In the genomic region with DNA sequence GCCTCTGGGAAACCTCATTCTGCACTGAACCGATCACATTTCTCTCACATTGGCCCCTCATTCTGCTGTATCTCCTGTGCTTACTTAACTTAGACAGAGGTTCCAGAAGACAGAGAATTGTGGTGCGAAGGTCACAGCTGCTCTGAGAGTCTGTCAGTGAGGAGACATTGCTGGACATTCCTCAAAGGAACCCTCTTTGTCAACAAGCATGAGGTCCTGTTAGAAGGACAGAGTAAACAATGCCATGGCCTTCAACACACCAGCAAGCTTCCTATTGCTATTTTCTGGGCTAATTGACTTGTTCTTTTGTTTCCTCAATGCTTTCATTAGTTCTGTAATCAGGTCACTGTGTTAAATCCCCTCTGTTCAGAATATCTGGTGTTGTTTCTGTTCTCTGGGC, we compare ENCODE assay signal across 19 cellular contexts.
DNase-seq lines count a peak whose midpoint lies in the region; ATAC-seq and TF ChIP-seq lines count a peak whose summit lies in the region.
"Had no signal": no experiment of that assay in that cellular context is flagged by ENCODE, and none has a peak within 500 bp of the region (broad histone marks: within the 10 kb centered on the region; RNA-seq: fewer than 3 reads in every experiment).

No MANE protein-coding gene starts in this region.

- H3K27ac ChIP-seq in GM23338 (ENCODE audit: low read depth) (no peak overlapping the region), H9 (ENCODE audit: insufficient read length, low read depth, low read length) (no peak overlapping the region), neuronal stem cell (replicated peaks; ENCODE audit: low read length) (no peak overlapping the region), A673 (ENCODE audit: low read depth, low read length, poor library complexity, severe bottlenecking) (no peak overlapping the region)
- H3K27ac ChIP-seq: BLaER1, C4-2B had no signal

- TF ChIP-seq CTCF in GM23338 (conservative IDR thresholded peaks at IDR 0.05; ENCODE audit: low read depth in 2 of 2), result no peak
- TF ChIP-seq CTCF in H9 (conservative IDR thresholded peaks at IDR 0.05), result no peak
- TF ChIP-seq CTCF in nephron progenitor cell (IDR thresholded peaks at IDR 0.05), result no peak
- no peak for TF ChIP-seq CTCF in A673 (conservative IDR thresholded peaks at IDR 0.05; ENCODE audit: low read depth, low read length)
- no peak for TF ChIP-seq CTCF in GM13977 (IDR thresholded peaks at IDR 0.05; ENCODE audit: extremely low read depth, insufficient read depth, missing control alignments)

- H3K18ac ChIP-seq in H9 (ENCODE audit: insufficient read length, low read depth, low read length) (no peak overlapping the region), neuronal stem cell (ENCODE audit: low read length) (no peak overlapping the region)

- no peaks in the 10 kb centered on the region for H3K36me3 Mint-ChIP-seq in GM23338 (ENCODE audit: low read depth)
- no peaks in the 10 kb centered on the region for H3K36me3 Mint-ChIP-seq in H9 (ENCODE audit: insufficient read depth in 1 of 3, low read depth in 3 of 3)
- H3K36me3 Mint-ChIP-seq in nephron progenitor cell (ENCODE audit: low read depth), result no peaks in the 10 kb centered on the region
- H3K36me3 Mint-ChIP-seq: CD4-positive, CD25-positive, alpha-beta regulatory T cell; CD8-positive, alpha-beta T cell had no signal

- no TSS peak for BruUV-seq in A673 (replicated peaks; lab: Mats Ljungman, UMichigan)

- no peaks in the 10 kb centered on the region for H3K9me2 ChIP-seq in GM23338 (ENCODE audit: insufficient read depth)

- H2AFZ ChIP-seq in GM23338 (0 out of 2 replicates have a peak overlapping the region, but pooled peaks have one; percentile 38), H9 (ENCODE audit: low read length) (no peak overlapping the region), neuronal stem cell (ENCODE audit: low read length) (no peak overlapping the region)

- no peak overlapping the region for H2BK20ac ChIP-seq in H9 (ENCODE audit: low read depth, low read length, poor library complexity, severe bottlenecking)

- H3K9me3 ChIP-seq in H9 (ENCODE audit: control insufficient read depth, low read depth, low read length) (no peaks in the 10 kb centered on the region), neuronal stem cell (replicated peaks in 1 of 2; ENCODE audit: control insufficient read depth in 2 of 2, insufficient read depth in 1 of 2, low read depth in 1 of 2, low read length in 2 of 2) (no peaks in the 10 kb centered on the region), A673 (ENCODE audit: low read depth, low read length, poor library complexity, severe bottlenecking) (no peaks in the 10 kb centered on the region)
- H3K9me3 ChIP-seq: BLaER1, Caco-2 had no signal

- H3K4me3 Mint-ChIP-seq in GM23338, result no peak overlapping the region
- no peak overlapping the region for H3K4me3 Mint-ChIP-seq in H9
- H3K4me3 Mint-ChIP-seq in nephron progenitor cell, result no peak overlapping the region
- H3K4me3 Mint-ChIP-seq: B cell; CD4-positive, CD25-positive, alpha-beta regulatory T cell; CD8-positive, alpha-beta T cell had no signal

- no peak overlapping the region for H4K5ac ChIP-seq in H9 (ENCODE audit: insufficient read length, low read depth, low read length)

- DNase-seq in GM23338 (ENCODE audit: low spot score) (no peak), H9 (no peak), nephron progenitor cell (no peak), neuronal stem cell (ENCODE audit: low spot score) (peak; percentile 4), A673 (ENCODE audit: low spot score) (no peak), GM13977 (ENCODE audit: low spot score) (no peak)
- DNase-seq: CD4-positive, CD25-positive, alpha-beta regulatory T cell; CD8-positive, alpha-beta T cell; DMS153; DMS79; EL; GDM1; GOT3; HCEC 1CT had no signal

- no peaks in the 10 kb centered on the region for H3K36me3 ChIP-seq in GM23338 (ENCODE audit: insufficient read depth)
- H3K36me3 ChIP-seq in neuronal stem cell (replicated peaks in 1 of 2; ENCODE audit: control insufficient read depth in 2 of 2, insufficient read depth in 2 of 2, low read length in 2 of 2), result no peaks in the 10 kb centered on the region
- no peaks in the 10 kb centered on the region for H3K36me3 ChIP-seq in A673 (ENCODE audit: insufficient read depth, low read length, poor library complexity, severe bottlenecking)
- H3K36me3 ChIP-seq: BLaER1 had no signal

- no peak overlapping the region for H3K4ac ChIP-seq in H9 (ENCODE audit: low read depth, low read length)
- no peak overlapping the region for H3K4ac ChIP-seq in neuronal stem cell (ENCODE audit: low read length)

- no peak overlapping the region for H3K4me2 ChIP-seq in GM23338
- no peak overlapping the region for H3K4me2 ChIP-seq in H9 (ENCODE audit: insufficient read depth, insufficient read length, low read length)
- no peak overlapping the region for H3K4me2 ChIP-seq in neuronal stem cell (ENCODE audit: insufficient read depth, low read length, poor library complexity, severe bottlenecking)
- H3K4me2 ChIP-seq: BLaER1 had no signal

- no peaks in the 10 kb centered on the region for H3F3A ChIP-seq in GM23338 (replicated peaks; ENCODE audit: low read depth)

- H2BK5ac ChIP-seq in H9 (ENCODE audit: insufficient read length, low read length) (no peak overlapping the region), neuronal stem cell (ENCODE audit: low read length) (no peak overlapping the region)

- H3K27ac Mint-ChIP-seq in GM23338 (no peak overlapping the region), H9 (no peak overlapping the region), nephron progenitor cell (peak overlapping the region; percentile 36)
- H3K27ac Mint-ChIP-seq: B cell; CD8-positive, alpha-beta T cell had no signal

- H3K9ac ChIP-seq in H9 (ENCODE audit: extremely low read depth, insufficient read length, low read length), result no peak overlapping the region
- H3K9ac ChIP-seq in neuronal stem cell (ENCODE audit: low read depth, low read length, poor library complexity), result no peak overlapping the region
- H3K9ac ChIP-seq: BLaER1 had no signal

- no peaks in the 10 kb centered on the region for H3K9me3 Mint-ChIP-seq in GM23338
- no peaks in the 10 kb centered on the region for H3K9me3 Mint-ChIP-seq in H9
- H3K9me3 Mint-ChIP-seq in nephron progenitor cell, result no peaks in the 10 kb centered on the region
- H3K9me3 Mint-ChIP-seq: CD4-positive, CD25-positive, alpha-beta regulatory T cell; CD8-positive, alpha-beta T cell had no signal

- H4K8ac ChIP-seq in H9 (replicated peaks; ENCODE audit: insufficient read length, low read depth, low read length) (no peak overlapping the region), neuronal stem cell (ENCODE audit: low read depth, low read length) (no peak overlapping the region)

- no peak overlapping the region for H3T11ph ChIP-seq in H9 (ENCODE audit: low read length)

- H3K23me2 ChIP-seq in H9 (ENCODE audit: insufficient read length, low read depth, low read length, poor library complexity, severe bottlenecking), result no peaks in the 10 kb centered on the region

- WGBS in H9 (ENCODE audit: extremely low coverage, insufficient read length, low lambda C conversion rate), result no CpG with 5 or more reads among the region's 2 CpGs
- no CpG with 5 or more reads among the region's 2 CpGs for WGBS in neuronal stem cell (ENCODE audit: extremely low coverage in 2 of 2, insufficient read length in 2 of 2, insufficient replicate concordance in 1 of 2), 2 donors

- POLR2A ChIA-PET in A673 (lab: Charles Lee; ENCODE audit: low non-redundant PET), result no interaction called here

- H3K23ac ChIP-seq in H9 (ENCODE audit: insufficient read length, low read depth, low read length) (no peak overlapping the region), neuronal stem cell (ENCODE audit: low read depth, low read length, poor library complexity) (no peak overlapping the region)

- peaks cover 11% of the 10 kb centered on the region; the same call in 2 of the 3 replicates for H3K4me1 Mint-ChIP-seq in GM23338
- peaks cover 3 to 13% of the 10 kb centered on the region in 2 experiments; a peak in 3 of 4 replicates for H3K4me1 Mint-ChIP-seq in H9
- H3K4me1 Mint-ChIP-seq in nephron progenitor cell, result peaks cover 15% of the 10 kb centered on the region
- H3K4me1 Mint-ChIP-seq: B cell; CD4-positive, CD25-positive, alpha-beta regulatory T cell had no signal

- CTCF ChIA-PET in A673 (lab: Charles Lee), result no interaction called here

- no peaks in the 10 kb centered on the region for H3K79me2 ChIP-seq in GM23338 (replicated peaks; ENCODE audit: insufficient read depth)
- no peaks in the 10 kb centered on the region for H3K79me2 ChIP-seq in H9 (ENCODE audit: insufficient read depth, low read length)

- intact Hi-C loops in A673 (cut with micrococcal nuclease; ENCODE audit: unreplicated experiment), result no loop called here

- in situ Hi-C loops in GM13977 (cut with MboI; ENCODE audit: low pct_unique_long_range_greater_than_20kb, low sequenced_read_pairs, unreplicated experiment), result no loop called here

- no peak overlapping the region for H3K14ac ChIP-seq in H9 (ENCODE audit: insufficient read depth, low read length)
- H3K14ac ChIP-seq in neuronal stem cell (ENCODE audit: low read length), result no peak overlapping the region

- H4K20me1 ChIP-seq in GM23338 (replicated peaks; ENCODE audit: insufficient read depth) (no peaks in the 10 kb centered on the region), H9 (ENCODE audit: control insufficient read depth, insufficient read depth, insufficient read length) (no peaks in the 10 kb centered on the region)
- H4K20me1 ChIP-seq: BLaER1 had no signal

- no peak overlapping the region for H4K91ac ChIP-seq in H9 (ENCODE audit: insufficient read length, low read depth, low read length)
- no peak overlapping the region for H4K91ac ChIP-seq in neuronal stem cell (ENCODE audit: low read depth, low read length, poor library complexity)

- H3K27me3 ChIP-seq in GM23338 (ENCODE audit: insufficient read depth) (no peaks in the 10 kb centered on the region), H9 (ENCODE audit: insufficient read depth, low read length) (no peaks in the 10 kb centered on the region), neuronal stem cell (ENCODE audit: control insufficient read depth in 3 of 3, insufficient read depth in 3 of 3, low read depth in 1 of 3, low read length in 3 of 3) (no peaks in the 10 kb centered on the region), A673 (replicated peaks; ENCODE audit: insufficient read depth, low read depth, low read length, poor library complexity) (no peaks in the 10 kb centered on the region)
- H3K27me3 ChIP-seq: BLaER1 had no signal

- H2BK12ac ChIP-seq in H9 (ENCODE audit: insufficient read length, low read depth, low read length) (no peak overlapping the region), neuronal stem cell (ENCODE audit: low read length) (no peak overlapping the region)

- H2BK120ac ChIP-seq in H9 (ENCODE audit: low read depth, low read length, poor library complexity, severe bottlenecking) (no peak overlapping the region), neuronal stem cell (ENCODE audit: low read depth, low read length) (no peak overlapping the region)

- no peak for ATAC-seq in GM23338
- ATAC-seq: CD8-positive, alpha-beta T cell; GM12878 had no signal

- peaks cover 4% of the 10 kb centered on the region for H3K4me1 ChIP-seq in GM23338 (ENCODE audit: insufficient read depth)
- H3K4me1 ChIP-seq in H9 (ENCODE audit: insufficient read depth, low read length), result peaks cover 2% of the 10 kb centered on the region; the same call in 1 of the 2 replicates
- H3K4me1 ChIP-seq in neuronal stem cell (ENCODE audit: control insufficient read depth in 2 of 2, insufficient read depth in 1 of 2, low read depth in 1 of 2, low read length in 2 of 2), result peaks cover 2 to 9% of the 10 kb centered on the region in 2 donors
- peaks cover 4% of the 10 kb centered on the region for H3K4me1 ChIP-seq in A673 (ENCODE audit: insufficient read depth, low read length, poor library complexity, severe bottlenecking)
- H3K4me1 ChIP-seq: BLaER1 had no signal

- no peak overlapping the region for H3K4me3 ChIP-seq in GM23338
- no peak overlapping the region for H3K4me3 ChIP-seq in neuronal stem cell (ENCODE audit: low read length in 2 of 2)
- no peak overlapping the region for H3K4me3 ChIP-seq in A673 (ENCODE audit: low read depth, low read length, poor library complexity, severe bottlenecking)
- H3K4me3 ChIP-seq: BLaER1, GM12878 had no signal

- H3K56ac ChIP-seq in H9 (ENCODE audit: insufficient read length, low read depth, low read length), result no peak overlapping the region

- H3K27me3 Mint-ChIP-seq in GM23338 (ENCODE audit: insufficient read depth, low read depth, poor library complexity) (peaks cover 2% of the 10 kb centered on the region), H9 (ENCODE audit: low read depth) (no peaks in the 10 kb centered on the region; the same call in 1 of the 2 replicates), nephron progenitor cell (ENCODE audit: low read depth, poor library complexity) (peaks cover 3% of the 10 kb centered on the region)
- H3K27me3 Mint-ChIP-seq: B cell; CD4-positive, CD25-positive, alpha-beta regulatory T cell had no signal

- H3K79me1 ChIP-seq in H9 (ENCODE audit: insufficient read depth, low read depth, low read length, poor library complexity, severe bottlenecking) (no peaks in the 10 kb centered on the region), neuronal stem cell (ENCODE audit: low read depth, low read length) (no peaks in the 10 kb centered on the region)

- no peak overlapping the region for H2BK15ac ChIP-seq in H9 (ENCODE audit: low read depth, low read length)
- H2BK15ac ChIP-seq in neuronal stem cell (ENCODE audit: low read length), result no peak overlapping the region

- H2AK5ac ChIP-seq in H9 (ENCODE audit: insufficient read length, low read length), result peak overlapping the region; percentile 14
- H2AK5ac ChIP-seq in neuronal stem cell (ENCODE audit: low read depth, low read length), result no peak overlapping the region
